In the genomic region with DNA sequence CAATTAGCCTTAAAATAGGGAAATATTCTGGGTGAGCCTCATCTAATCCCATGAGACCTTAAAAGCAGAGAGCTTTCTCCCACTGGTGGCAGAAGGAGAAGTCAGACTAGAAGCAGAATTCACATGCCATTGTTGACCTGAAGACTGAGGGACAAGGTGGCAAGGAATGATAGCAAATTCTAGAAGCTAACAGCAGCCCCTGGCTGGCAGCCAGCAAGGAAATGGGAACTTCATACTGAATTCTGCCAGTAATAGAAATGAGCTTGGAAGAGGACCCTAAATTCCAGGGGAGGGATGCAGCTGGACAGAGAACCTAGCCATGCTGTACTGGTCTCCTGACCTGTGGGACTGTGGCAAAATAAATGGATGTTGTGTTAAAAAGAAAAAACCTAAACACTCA, we compare ENCODE assay signal across 1 cellular context.
TF ChIP-seq lines count a peak whose summit lies in the region.

No MANE protein-coding gene starts in this region.

TF ChIP-seq in H1, 55 proteins besides CTCF, POLR2A, EP300 and RAD21:
- TF ChIP-seq SIN3A (conservative IDR thresholded peaks at IDR 0.05 in 1 of 2, IDR thresholded peaks at IDR 0.05 in 1 of 2; ENCODE audit: low read depth in 1 of 2, low read length in 2 of 2) = no peak
- TF ChIP-seq HDAC2 (IDR thresholded peaks at IDR 0.05; ENCODE audit: borderline replicate concordance in 1 of 2, low read depth in 2 of 2, low read length in 2 of 2) = no peak
- TF ChIP-seq FOSL1 (IDR thresholded peaks at IDR 0.05; ENCODE audit: insufficient read depth, low read depth, low read length) = no peak
- TF ChIP-seq HDAC6 (IDR thresholded peaks at IDR 0.05; ENCODE audit: low read depth, low read length) = no peak
- TF ChIP-seq TAF1 (IDR thresholded peaks at IDR 0.05; ENCODE audit: low read depth, low read length) = no peak
- no peak for TF ChIP-seq SP1 (IDR thresholded peaks at IDR 0.05; ENCODE audit: low read depth, low read length)
- no peak for TF ChIP-seq YY1 (IDR thresholded peaks at IDR 0.05; ENCODE audit: low read depth, low read length)
- TF ChIP-seq ZNF274 (IDR thresholded peaks at IDR 0.05; ENCODE audit: borderline replicate concordance, extremely low read depth, low read length) = no peak
- TF ChIP-seq E2F6 (IDR thresholded peaks at IDR 0.05) = no peak
- no peak for TF ChIP-seq BCL11A (IDR thresholded peaks at IDR 0.05; ENCODE audit: low read depth in 2 of 2, low read length in 2 of 2)
- no peak for TF ChIP-seq PHF8 (conservative IDR thresholded peaks at IDR 0.05; ENCODE audit: low read depth, low read length)
- TF ChIP-seq JUND (IDR thresholded peaks at IDR 0.05; ENCODE audit: low read length) = no peak
- TF ChIP-seq, protein P1, sequence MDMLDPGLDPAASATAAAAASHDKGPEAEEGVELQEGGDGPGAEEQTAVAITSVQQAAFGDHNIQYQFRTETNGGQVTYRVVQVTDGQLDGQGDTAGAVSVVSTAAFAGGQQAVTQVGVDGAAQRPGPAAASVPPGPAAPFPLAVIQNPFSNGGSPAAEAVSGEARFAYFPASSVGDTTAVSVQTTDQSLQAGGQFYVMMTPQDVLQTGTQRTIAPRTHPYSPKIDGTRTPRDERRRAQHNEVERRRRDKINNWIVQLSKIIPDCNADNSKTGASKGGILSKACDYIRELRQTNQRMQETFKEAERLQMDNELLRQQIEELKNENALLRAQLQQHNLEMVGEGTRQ (IDR thresholded peaks at IDR 0.05; ENCODE audit: low read length) = no peak
- TF ChIP-seq RBBP5 (IDR thresholded peaks at IDR 0.05; ENCODE audit: borderline replicate concordance, low read depth, low read length) = no peak
- TF ChIP-seq KDM4A (IDR thresholded peaks at IDR 0.05; ENCODE audit: low read depth, low read length, severe bottlenecking) = no peak
- TF ChIP-seq RFX5 (IDR thresholded peaks at IDR 0.05; ENCODE audit: borderline replicate concordance, low read depth, low read length) = no peak
